ENCODE assay signal across 17 cellular contexts in genomic region chr1:110877364-110877763, GRCh38. TPM values are rescaled to one million over a fixed set of nuclear protein-coding genes. Genes with fewer than 3 reads are reported as not detected.
DNase-seq lines count a peak whose midpoint lies in the region; ATAC-seq, FAIRE-seq and TF ChIP-seq lines count a peak whose summit lies in the region.
"Had no signal": no experiment of that assay in that cellular context is flagged by ENCODE, and none has a peak within 500 bp of the region (broad histone marks: within the 10 kb centered on the region; RNA-seq: fewer than 3 reads in every experiment).

No MANE protein-coding gene starts in this region.

- CTCF ChIA-PET in WTC11 (lab: Charles Lee), result no interaction called here

- intact Hi-C loops in activated CD4-positive, alpha-beta T cell treated with anti-CD3 and anti-CD28 coated beads, Interleukin-2, amount 10 ng/mL, durations not matched to agents 24 days and 14 days (cut with micrococcal nuclease), result loop anchor here (5.0 to 10.0 kb wide), 5 partner anchors 267 to 880 kb away; partner anchors contain the start of genes CEPT1, DDX20 and DRAM2

- DNase-seq in activated CD4-positive, alpha-beta T cell treated with anti-CD3 and anti-CD28 coated beads, Interleukin-2, amount 10 ng/mL, durations not matched to agents 24 days and 14 days, result peak; percentile 55
- no peak for DNase-seq in activated CD4-positive, alpha-beta T cell treated with anti-CD3 and anti-CD28 coated beads for 48 hours
- DNase-seq in GM12892 (ENCODE audit: insufficient read length) (no peak), endothelial cell (ENCODE audit: low spot score) (no peak), WTC11 (ENCODE audit: low spot score) (no peak)
- no peak for DNase-seq in natural killer cell treated with Interleukin-12 subunit alpha and Interleukin-12 subunit beta and Interleukin-15 and Interleukin-18, amount 100 ng/mL, for 72 hours (ENCODE audit: low spot score)
- DNase-seq: activated CD4-positive, CD25-positive, alpha-beta regulatory T cell treated with anti-CD3 and anti-CD28 coated beads, Interleukin-2, amount 50 U/mL, for 72 hours; activated effector memory CD4-positive, alpha-beta T cell treated with anti-CD3 and anti-CD28 coated beads, Interleukin-2, amount 50 U/mL, for 16 hours; brain microvascular endothelial cell; Calu3; effector CD4-positive, alpha-beta T cell; NCI-H146; NCI-H510A; stimulated activated CD4-positive, alpha-beta T cell treated with anti-CD3 and anti-CD28 coated beads, Interleukin-12 subunit alpha, Interleukin-12 subunit beta, amount 100 ng/mL, for 4 hours had no signal

- H3K27me3 Mint-ChIP-seq in activated CD4-positive, alpha-beta T cell treated with anti-CD3 and anti-CD28 coated beads, Interleukin-2, amount 10 ng/mL, durations not matched to agents 24 days and 14 days, result no peaks in the 10 kb centered on the region
- no peaks in the 10 kb centered on the region for H3K27me3 Mint-ChIP-seq in activated T-helper 17 cell treated with anti-CD3 and anti-CD28 coated beads, Interleukin-2, amount 50 U/mL, for 72 hours
- no peaks in the 10 kb centered on the region for H3K27me3 Mint-ChIP-seq in natural killer cell treated with Interleukin-12 subunit alpha and Interleukin-12 subunit beta and Interleukin-15 and Interleukin-18, amount 100 ng/mL, for 72 hours
- H3K27me3 Mint-ChIP-seq in endothelial cell (ENCODE audit: unreplicated experiment) (no peaks in the 10 kb centered on the region), WTC11 (ENCODE audit: low read depth) (no peaks in the 10 kb centered on the region)

- H3K4me3 Mint-ChIP-seq in activated CD4-positive, alpha-beta T cell treated with anti-CD3 and anti-CD28 coated beads, Interleukin-2, amount 10 ng/mL, durations not matched to agents 24 days and 14 days, result peak overlapping the region; percentile 98
- peak overlapping the region; percentile 93 for H3K4me3 Mint-ChIP-seq in activated T-helper 17 cell treated with anti-CD3 and anti-CD28 coated beads, Interleukin-2, amount 50 U/mL, for 72 hours
- peak overlapping the region; percentile 100 for H3K4me3 Mint-ChIP-seq in natural killer cell treated with Interleukin-12 subunit alpha and Interleukin-12 subunit beta and Interleukin-15 and Interleukin-18, amount 100 ng/mL, for 72 hours
- H3K4me3 Mint-ChIP-seq in endothelial cell (ENCODE audit: unreplicated experiment) (no peak overlapping the region), WTC11 (no peak overlapping the region)

- POLR2A ChIA-PET in WTC11 (lab: Charles Lee), result no interaction called here

- H3K27ac Mint-ChIP-seq in activated CD4-positive, alpha-beta T cell treated with anti-CD3 and anti-CD28 coated beads, Interleukin-2, amount 10 ng/mL, durations not matched to agents 24 days and 14 days, result peak overlapping the region; percentile 84
- peak overlapping the region; percentile 92 for H3K27ac Mint-ChIP-seq in activated T-helper 17 cell treated with anti-CD3 and anti-CD28 coated beads, Interleukin-2, amount 50 U/mL, for 72 hours
- H3K27ac Mint-ChIP-seq in natural killer cell treated with Interleukin-12 subunit alpha and Interleukin-12 subunit beta and Interleukin-15 and Interleukin-18, amount 100 ng/mL, for 72 hours, result peak overlapping the region; percentile 97 to 99
- H3K27ac Mint-ChIP-seq in endothelial cell (ENCODE audit: unreplicated experiment), result no peak overlapping the region
- no peak overlapping the region for H3K27ac Mint-ChIP-seq in WTC11

- no peak for ATAC-seq in activated T-helper 17 cell treated with anti-CD3 and anti-CD28 coated beads, Interleukin-2, amount 50 U/mL, for 72 hours (replicated peaks)
- ATAC-seq in natural killer cell treated with Interleukin-12 subunit alpha and Interleukin-12 subunit beta and Interleukin-15 and Interleukin-18, amount 100 ng/mL, for 72 hours, result no peak
- no peak for ATAC-seq in HG02938 (IDR thresholded peaks at IDR 0.05; ENCODE audit: unreplicated experiment)
- no peak for ATAC-seq in WTC11

- no peak for TF ChIP-seq POLR2A in GM12892 (IDR thresholded peaks at IDR 0.05; ENCODE audit: low read depth, low read length)

- peaks cover 44% of the 10 kb centered on the region for H3K36me3 Mint-ChIP-seq in activated CD4-positive, alpha-beta T cell treated with anti-CD3 and anti-CD28 coated beads, Interleukin-2, amount 10 ng/mL, durations not matched to agents 24 days and 14 days (ENCODE audit: low read depth)
- H3K36me3 Mint-ChIP-seq in activated T-helper 17 cell treated with anti-CD3 and anti-CD28 coated beads, Interleukin-2, amount 50 U/mL, for 72 hours (ENCODE audit: low read depth), result peaks cover 98% of the 10 kb centered on the region
- H3K36me3 Mint-ChIP-seq in natural killer cell treated with Interleukin-12 subunit alpha and Interleukin-12 subunit beta and Interleukin-15 and Interleukin-18, amount 100 ng/mL, for 72 hours, result peaks cover 47% of the 10 kb centered on the region
- no peaks in the 10 kb centered on the region for H3K36me3 Mint-ChIP-seq in endothelial cell (ENCODE audit: low read depth, unreplicated experiment)
- no peaks in the 10 kb centered on the region for H3K36me3 Mint-ChIP-seq in WTC11

- FAIRE-seq in GM12892 (lab: Jason Lieb, UNC), result peak; percentile 56

- H3K9me3 Mint-ChIP-seq in activated CD4-positive, alpha-beta T cell treated with anti-CD3 and anti-CD28 coated beads, Interleukin-2, amount 10 ng/mL, durations not matched to agents 24 days and 14 days, result peaks cover 3% of the 10 kb centered on the region
- no peaks in the 10 kb centered on the region for H3K9me3 Mint-ChIP-seq in activated T-helper 17 cell treated with anti-CD3 and anti-CD28 coated beads, Interleukin-2, amount 50 U/mL, for 72 hours
- no peaks in the 10 kb centered on the region for H3K9me3 Mint-ChIP-seq in natural killer cell treated with Interleukin-12 subunit alpha and Interleukin-12 subunit beta and Interleukin-15 and Interleukin-18, amount 100 ng/mL, for 72 hours
- H3K9me3 Mint-ChIP-seq in endothelial cell (ENCODE audit: unreplicated experiment) (no peaks in the 10 kb centered on the region), WTC11 (no peaks in the 10 kb centered on the region)

- peaks cover 46% of the 10 kb centered on the region for H3K4me1 Mint-ChIP-seq in activated CD4-positive, alpha-beta T cell treated with anti-CD3 and anti-CD28 coated beads, Interleukin-2, amount 10 ng/mL, durations not matched to agents 24 days and 14 days
- H3K4me1 Mint-ChIP-seq in activated T-helper 17 cell treated with anti-CD3 and anti-CD28 coated beads, Interleukin-2, amount 50 U/mL, for 72 hours, result peaks cover 23% of the 10 kb centered on the region
- peaks cover 50 to 76% of the 10 kb centered on the region in 2 donors for H3K4me1 Mint-ChIP-seq in natural killer cell treated with Interleukin-12 subunit alpha and Interleukin-12 subunit beta and Interleukin-15 and Interleukin-18, amount 100 ng/mL, for 72 hours (ENCODE audit: low read depth in 2 of 2)
- H3K4me1 Mint-ChIP-seq in endothelial cell (ENCODE audit: unreplicated experiment), result peaks cover 28% of the 10 kb centered on the region
- peaks cover 10% of the 10 kb centered on the region; the same call in 1 of the 2 replicates for H3K4me1 Mint-ChIP-seq in WTC11

- TF ChIP-seq CTCF in endothelial cell (IDR thresholded peaks at IDR 0.05; ENCODE audit: unreplicated experiment), result no peak
- TF ChIP-seq CTCF in WTC11 (IDR thresholded peaks at IDR 0.05), result no peak

TF ChIP-seq in WTC11, 78 proteins besides CTCF, POLR2A, EP300 and RAD21 (continues in another document):
- TF ChIP-seq AFF4 (CRISPR knock-in tag; IDR thresholded peaks at IDR 0.05; ENCODE audit: borderline replicate concordance) (no peak), ATF2 (CRISPR knock-in tag; IDR thresholded peaks at IDR 0.05; ENCODE audit: borderline replicate concordance, low read depth) (no peak)

RNA-seq across cellular contexts. Expression of gene CD53, which starts 4.4 kb away (rescaled TPM):
- total RNA-seq in activated CD4-positive, alpha-beta T cell treated with anti-CD3 and anti-CD28 coated beads, Interleukin-2, amount 10 ng/mL, durations not matched to agents 24 days and 14 days, result 185 and 190 TPM in 2 replicates
- polyA plus RNA-seq in GM12892 (2012; ENCODE audit: missing spikeins), result 441 TPM
- 100 to 1,000 TPM; 315 to 427 TPM for total RNA-seq in activated T-helper 17 cell treated with anti-CD3 and anti-CD28 coated beads, Interleukin-2, amount 50 U/mL, for 72 hours
- 100 to 1,000 TPM; 357 to 897 TPM for total RNA-seq in natural killer cell treated with Interleukin-12 subunit alpha and Interleukin-12 subunit beta and Interleukin-15 and Interleukin-18, amount 100 ng/mL, for 72 hours
- 20.6 TPM for total RNA-seq in endothelial cell (ENCODE audit: unreplicated experiment)
- total RNA-seq in WTC11 (2021), result 1.4 to 1.8 TPM (median 1.6 TPM) in 3 replicates
- total RNA-seq: Calu3, RPMI7951 had no signal

Comparison
In these comparisons a context has a peak if more than half of its experiments do, and no peak if none do; other contexts are left out.
1. H3K27ac Mint-ChIP-seq: peak in activated CD4-positive, alpha-beta T cell treated with anti-CD3 and anti-CD28 coated beads, Interleukin-2, amount 10 ng/mL, durations not matched to agents 24 days and 14 days (single experiment), activated T-helper 17 cell treated with anti-CD3 and anti-CD28 coated beads, Interleukin-2, amount 50 U/mL, for 72 hours (single experiment) and natural killer cell treated with Interleukin-12 subunit alpha and Interleukin-12 subunit beta and Interleukin-15 and Interleukin-18, amount 100 ng/mL, for 72 hours (2 of 2); none in endothelial cell (single experiment) and WTC11 (single experiment).
2. H3K4me3 Mint-ChIP-seq: peak in activated CD4-positive, alpha-beta T cell treated with anti-CD3 and anti-CD28 coated beads, Interleukin-2, amount 10 ng/mL, durations not matched to agents 24 days and 14 days (single experiment), activated T-helper 17 cell treated with anti-CD3 and anti-CD28 coated beads, Interleukin-2, amount 50 U/mL, for 72 hours (single experiment) and natural killer cell treated with Interleukin-12 subunit alpha and Interleukin-12 subunit beta and Interleukin-15 and Interleukin-18, amount 100 ng/mL, for 72 hours (single experiment); none in endothelial cell (single experiment) and WTC11 (single experiment).